Comparison of ENCODE assay signal across 9 cellular contexts in genomic region chr17:83203073-83203471, GRCh38.
DNase-seq lines count a peak whose midpoint lies in the region; ATAC-seq and TF ChIP-seq lines count a peak whose summit lies in the region.
"Had no signal": no experiment of that assay in that cellular context is flagged by ENCODE, and none has a peak within 500 bp of the region (broad histone marks: within the 10 kb centered on the region; RNA-seq: fewer than 3 reads in every experiment).

No MANE protein-coding gene starts in this region.

- no peaks in the 10 kb centered on the region for H3K36me3 Mint-ChIP-seq in stimulated activated naive B cell treated with anti-CD40 and anti-IgM and Interleukin-4, amounts not matched to agents 10 μg/mL and 1 μg/mL and 100 μg/mL, for 72 hours
- H3K36me3 Mint-ChIP-seq: naive B cell had no signal

- no peak overlapping the region for H4K91ac ChIP-seq in neuronal stem cell (ENCODE audit: low read depth, low read length, poor library complexity)

- WGBS in neuronal stem cell (ENCODE audit: extremely low coverage in 2 of 2, insufficient read length in 2 of 2, insufficient replicate concordance in 1 of 2), 2 donors = no CpG with 5 or more reads among the region's 9 CpGs

- H2BK12ac ChIP-seq in neuronal stem cell (ENCODE audit: low read length) = no peak overlapping the region

- peak; percentile 44 for ATAC-seq in esophagus mucosa
- ATAC-seq in stimulated activated naive B cell treated with anti-CD40 and anti-IgM and Interleukin-4, amounts not matched to agents 10 μg/mL and 1 μg/mL and 100 μg/mL, for 72 hours (replicated peaks) = no peak
- ATAC-seq in HG03520 (IDR thresholded peaks at IDR 0.05; ENCODE audit: unreplicated experiment) = no peak
- no peak for ATAC-seq in GM18498 (IDR thresholded peaks at IDR 0.05; ENCODE audit: unreplicated experiment)

- no peaks in the 10 kb centered on the region for H3K4me1 ChIP-seq in neuronal stem cell (ENCODE audit: control insufficient read depth in 2 of 2, insufficient read depth in 1 of 2, low read depth in 1 of 2, low read length in 2 of 2)

- no peak overlapping the region for H3K4me2 ChIP-seq in neuronal stem cell (ENCODE audit: insufficient read depth, low read length, poor library complexity, severe bottlenecking)

- DNase-seq in AG10803 (ENCODE audit: low read depth) (peak; percentile 99), NOMO-1 treated with DMSO at 0.1 percent for 48 hours (lab: John Stamatoyannopoulos, UW; ENCODE audit: unreplicated experiment) (peak; percentile 82), neuronal stem cell (ENCODE audit: low spot score) (no peak), cerebellar cortex (ENCODE audit: low spot score) (no peak)
- no peak for DNase-seq in stimulated activated naive B cell treated with anti-CD40 and anti-IgM and Interleukin-4, amounts not matched to agents 10 μg/mL and 1 μg/mL and 100 μg/mL, for 72 hours
- DNase-seq: naive B cell had no signal

- H2BK15ac ChIP-seq in neuronal stem cell (ENCODE audit: low read length) = no peak overlapping the region

- no peak for TF ChIP-seq CTCF in AG10803 (conservative IDR thresholded peaks at IDR 0.05; ENCODE audit: low read length)

- H3K27ac ChIP-seq in neuronal stem cell (replicated peaks; ENCODE audit: low read length) = no peak overlapping the region

- no peak overlapping the region for H3K4ac ChIP-seq in neuronal stem cell (ENCODE audit: low read length)

- H3K4me3 ChIP-seq in AG10803 (ENCODE audit: low read length) (no peak overlapping the region), neuronal stem cell (ENCODE audit: low read length in 2 of 2) (peak overlapping the region in 1 of 2 donors; percentile 41)

- no peak overlapping the region for H3K23ac ChIP-seq in neuronal stem cell (ENCODE audit: low read depth, low read length, poor library complexity)

- H3K4me3 Mint-ChIP-seq in stimulated activated naive B cell treated with anti-CD40 and anti-IgM and Interleukin-4, amounts not matched to agents 10 μg/mL and 1 μg/mL and 100 μg/mL, for 72 hours = no peak overlapping the region
- H3K4me3 Mint-ChIP-seq: naive B cell had no signal

- H2BK5ac ChIP-seq in neuronal stem cell (ENCODE audit: low read length) = no peak overlapping the region

- H3K79me1 ChIP-seq in neuronal stem cell (ENCODE audit: low read depth, low read length) = peaks cover 2% of the 10 kb centered on the region

- H3K9me3 Mint-ChIP-seq in stimulated activated naive B cell treated with anti-CD40 and anti-IgM and Interleukin-4, amounts not matched to agents 10 μg/mL and 1 μg/mL and 100 μg/mL, for 72 hours = no peaks in the 10 kb centered on the region
- H3K9me3 Mint-ChIP-seq: naive B cell had no signal

- no peaks in the 10 kb centered on the region for H3K36me3 ChIP-seq in neuronal stem cell (replicated peaks in 1 of 2; ENCODE audit: control insufficient read depth in 2 of 2, insufficient read depth in 2 of 2, low read length in 2 of 2)

- peak overlapping the region; percentile 65 for H4K8ac ChIP-seq in neuronal stem cell (ENCODE audit: low read depth, low read length)

- H2BK120ac ChIP-seq in neuronal stem cell (ENCODE audit: low read depth, low read length) = no peak overlapping the region

- no peak overlapping the region for H3K14ac ChIP-seq in neuronal stem cell (ENCODE audit: low read length)

- H3K9me3 ChIP-seq in neuronal stem cell (replicated peaks in 1 of 2; ENCODE audit: control insufficient read depth in 2 of 2, insufficient read depth in 1 of 2, low read depth in 1 of 2, low read length in 2 of 2) = peaks cover 12 to 34% of the 10 kb centered on the region in 2 donors

- no peak overlapping the region for H3K9ac ChIP-seq in neuronal stem cell (ENCODE audit: low read depth, low read length, poor library complexity)

- no peak overlapping the region for H2AFZ ChIP-seq in neuronal stem cell (ENCODE audit: low read length)

- no peak overlapping the region for H3K18ac ChIP-seq in neuronal stem cell (ENCODE audit: low read length)

- peaks cover 0 to 2% (median 0%) of the 10 kb centered on the region in 3 experiments for H3K27me3 ChIP-seq in neuronal stem cell (ENCODE audit: control insufficient read depth in 3 of 3, insufficient read depth in 3 of 3, low read depth in 1 of 3, low read length in 3 of 3)

- no peak overlapping the region for H3K27ac Mint-ChIP-seq in stimulated activated naive B cell treated with anti-CD40 and anti-IgM and Interleukin-4, amounts not matched to agents 10 μg/mL and 1 μg/mL and 100 μg/mL, for 72 hours

- H3K27me3 Mint-ChIP-seq in stimulated activated naive B cell treated with anti-CD40 and anti-IgM and Interleukin-4, amounts not matched to agents 10 μg/mL and 1 μg/mL and 100 μg/mL, for 72 hours = no peaks in the 10 kb centered on the region
- H3K27me3 Mint-ChIP-seq: naive B cell had no signal

- no peak overlapping the region for H2AK5ac ChIP-seq in neuronal stem cell (ENCODE audit: low read depth, low read length)

- peaks cover 39 to 56% of the 10 kb centered on the region in 2 donors for H3K4me1 Mint-ChIP-seq in stimulated activated naive B cell treated with anti-CD40 and anti-IgM and Interleukin-4, amounts not matched to agents 10 μg/mL and 1 μg/mL and 100 μg/mL, for 72 hours

Comparison
In these comparisons a context has a peak if more than half of its experiments do, and no peak if none do; other contexts are left out.
1. DNase-seq: peak in AG10803 (single experiment) and NOMO-1 treated with DMSO at 0.1 percent for 48 hours (single experiment); none in neuronal stem cell (single experiment), stimulated activated naive B cell treated with anti-CD40 and anti-IgM and Interleukin-4, amounts not matched to agents 10 μg/mL and 1 μg/mL and 100 μg/mL, for 72 hours (single experiment) and cerebellar cortex (single experiment).